22 cellular contexts compared by ENCODE assay signal in genomic region chr4:38921151-38921550, GRCh38.
"Had no signal": no experiment of that assay in that cellular context is flagged by ENCODE, and none has a peak within 500 bp of the region (broad histone marks: within the 10 kb centered on the region; RNA-seq: fewer than 3 reads in every experiment).

No MANE protein-coding gene starts in this region.

- H3K27ac ChIP-seq: brain microvascular endothelial cell, VCaP had no signal

- H3K27me3 ChIP-seq: brain microvascular endothelial cell had no signal

- DNase-seq: activated CD4-positive, alpha-beta memory T cell treated with anti-CD3 and anti-CD28 coated beads for 36 hours; activated CD4-positive, alpha-beta T cell treated with anti-CD3 and anti-CD28 coated beads, Interleukin-2, amount 10 ng/mL, durations not matched to agents 7 days and 5 days; activated CD4-positive, CD25-positive, alpha-beta regulatory T cell; activated CD8-positive, alpha-beta memory T cell treated with anti-CD3 and anti-CD28 coated beads for 24 hours; activated gamma-delta T cell; activated naive CD4-positive, alpha-beta T cell treated with anti-CD3 and anti-CD28 coated beads for 36 hours; activated T-cell treated with anti-CD3 and anti-CD28 coated beads, Interleukin-2, amount 50 U/mL, for 4 hours; brain microvascular endothelial cell; Karpas-422; MM.1S; NCI-H1105; NCI-H1436; NCI-H187; NCI-H446; NCI-H526; NCI-H774; NK-92 treated with Interleukin-12 subunit alpha and Interleukin-12 subunit beta, amount 100 ng/mL, for 24 hours; OCI-M1; RPMI8226; SK-N-SH; T-helper 1 cell had no signal

- H3K9ac ChIP-seq: SK-N-SH had no signal

- H3K9me3 ChIP-seq: SK-N-SH had no signal

- H3K4me2 ChIP-seq: SK-N-SH had no signal
